In the genomic region with DNA sequence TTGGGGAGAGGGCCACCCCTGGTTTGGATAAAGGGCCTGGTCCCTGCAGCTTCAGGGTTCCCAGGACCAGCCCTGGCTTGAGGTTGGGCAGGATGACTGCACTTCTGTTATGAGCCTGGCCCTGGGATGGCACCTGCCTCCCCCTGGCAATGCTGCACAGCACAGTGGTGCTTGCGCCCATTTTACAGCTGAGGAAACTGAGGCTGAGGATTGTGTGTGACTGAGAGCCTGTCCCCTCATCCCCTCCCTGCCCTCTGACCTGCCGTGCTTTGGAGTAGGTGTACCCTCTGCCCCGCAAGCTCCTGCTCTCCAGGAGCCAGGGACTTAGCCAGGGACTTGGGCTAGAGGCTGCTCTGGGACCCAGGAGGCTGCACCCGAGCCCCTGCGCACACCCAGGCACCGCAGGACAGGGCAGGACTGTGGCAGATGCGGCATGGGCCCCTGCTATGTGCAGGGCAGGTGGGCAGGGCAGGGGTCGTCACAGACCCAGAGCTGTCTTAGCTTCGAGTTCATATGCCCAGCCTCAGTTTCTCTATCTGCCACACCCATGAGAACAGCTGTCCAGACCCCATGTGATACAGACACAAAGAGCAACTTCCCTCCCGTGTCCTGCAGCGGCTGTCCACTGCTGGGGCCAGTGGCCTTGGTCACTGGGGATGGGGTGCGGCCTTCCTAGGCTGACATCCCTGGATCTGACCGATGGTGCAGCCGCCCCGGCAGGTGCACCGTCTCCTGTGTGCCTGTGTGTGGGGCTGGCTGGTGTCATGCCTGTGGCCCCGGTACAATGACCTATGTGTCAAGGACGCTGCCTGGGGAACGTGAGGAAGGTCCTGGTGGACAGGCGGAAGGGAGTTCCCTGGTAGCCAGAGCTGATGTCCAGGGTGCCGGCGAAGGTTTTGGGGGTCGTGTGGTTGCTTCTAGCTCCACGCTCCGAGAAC, we compare ENCODE assay signal across 15 cellular contexts. TPM values are rescaled to one million over a fixed set of nuclear protein-coding genes. Genes with fewer than 3 reads are reported as not detected.
DNase-seq lines count a peak whose midpoint lies in the region; ATAC-seq lines count a peak whose summit lies in the region.
"Had no signal": no experiment of that assay in that cellular context is flagged by ENCODE, and none has a peak within 500 bp of the region (broad histone marks: within the 10 kb centered on the region; RNA-seq: fewer than 3 reads in every experiment).

No MANE protein-coding gene starts in this region.

- H3K36me3 Mint-ChIP-seq in T-cell: no peaks in the 10 kb centered on the region
- H3K36me3 Mint-ChIP-seq: CD4-positive, alpha-beta memory T cell had no signal

- H3K27me3 Mint-ChIP-seq in T-cell: peaks cover 4 to 49% of the 10 kb centered on the region in 2 donors

- no peak overlapping the region for H3K27ac Mint-ChIP-seq in T-cell
- H3K27ac Mint-ChIP-seq: CD4-positive, alpha-beta memory T cell; GM23338 had no signal

- ATAC-seq in left lobe of liver (peak; percentile 37), GM19351 (IDR thresholded peaks at IDR 0.05; ENCODE audit: unreplicated experiment) (no peak), T-cell (replicated peaks in 1 of 4) (no peak)
- ATAC-seq: GM23338 had no signal

- H3K4me3 Mint-ChIP-seq in T-cell: no peak overlapping the region
- H3K4me3 Mint-ChIP-seq: CD4-positive, alpha-beta memory T cell; GM23338 had no signal

- POLR2A ChIA-PET in T-cell (lab: Charles Lee): no interaction called here

- peak; percentile 75 for DNase-seq in DMS53 (lab: John Stamatoyannopoulos, UW)
- DNase-seq in DMS53 treated with DMSO at 0.1 percent for 48 hours (lab: John Stamatoyannopoulos, UW; ENCODE audit: unreplicated experiment): no peak
- DNase-seq in NCI-H69 (lab: John Stamatoyannopoulos, UW): peak; percentile 44
- DNase-seq in left lobe of liver (ENCODE audit: low spot score): peak; percentile 62
- no peak for DNase-seq in T-helper 2 cell
- no peak for DNase-seq in T-cell
- DNase-seq in NCI-H1092 treated with DMSO at 0.1 percent for 48 hours (lab: John Stamatoyannopoulos, UW): no peak
- DNase-seq: Caco-2; CD4-positive, alpha-beta memory T cell; MV-4-11; PC-9; RPMI8226; T-helper 1 cell had no signal

- peaks cover 0 to 13% (median 11%) of the 10 kb centered on the region in 3 donors for H3K4me1 Mint-ChIP-seq in T-cell
- H3K4me1 Mint-ChIP-seq: GM23338 had no signal

- CTCF ChIA-PET in T-cell (lab: Charles Lee): no interaction called here

- H3K9me3 Mint-ChIP-seq in T-cell: no peaks in the 10 kb centered on the region
- H3K9me3 Mint-ChIP-seq: CD4-positive, alpha-beta memory T cell; GM23338 had no signal

RNA-seq across cellular contexts. Expression of a gene that starts 36.6 kb away (rescaled TPM):
- total RNA-seq in left lobe of liver (8.0 TPM), T-cell (under 1 TPM; 0.23 to 0.82 (median 0.33) TPM)
- total RNA-seq: CD4-positive, alpha-beta memory T cell had no signal

Comparison
In these comparisons a context has a peak if more than half of its experiments do, and no peak if none do; other contexts are left out.
1. DNase-seq: peak in DMS53 (single experiment), NCI-H69 (single experiment) and left lobe of liver (single experiment); none in DMS53 treated with DMSO at 0.1 percent for 48 hours (single experiment), T-helper 2 cell (0 of 5), T-cell (0 of 34) and NCI-H1092 treated with DMSO at 0.1 percent for 48 hours (single experiment).